In genomic region chr2:165953655-165954606, GRCh38 we compare ENCODE assay signal across 1 cellular context.
TF ChIP-seq lines count a peak whose summit lies in the region.

Gene TTC21B, minus strand, starts transcription at chr2:165953776. Its CDS starts 71 bp downstream, at chr2:165953705.

TF ChIP-seq in HepG2, 621 proteins besides CTCF, POLR2A, EP300 and RAD21 (continued from another document and continues in another):
- peak; percentile 86 for TF ChIP-seq ARID5B (CRISPR knock-in tag; IDR thresholded peaks at IDR 0.05)
- peak; percentile 59; the same call in 1 of the 2 replicates for TF ChIP-seq MIER2 (CRISPR knock-in tag; IDR thresholded peaks at IDR 0.05)
- TF ChIP-seq PHB2 (IDR thresholded peaks at IDR 0.05; ENCODE audit: partially characterized antibody), result no peak
- peak; percentile 82 for TF ChIP-seq PTBP1 (IDR thresholded peaks at IDR 0.05; ENCODE audit: low read depth, low read length, poor library complexity, severe bottlenecking)
- no peak for TF ChIP-seq KDM1A (CRISPR knock-in tag; IDR thresholded peaks at IDR 0.05)
- TF ChIP-seq ZBTB21 (CRISPR knock-in tag; IDR thresholded peaks at IDR 0.05), result no peak
- TF ChIP-seq NFATC3 (CRISPR knock-in tag; IDR thresholded peaks at IDR 0.05), result no peak; the same call in 1 of the 2 replicates
- no peak for TF ChIP-seq ZFP36 (IDR thresholded peaks at IDR 0.05; ENCODE audit: borderline replicate concordance, low read depth, low read length, partially characterized antibody)
- peak; percentile 45; the same call in 1 of the 2 replicates for TF ChIP-seq ZNF24 (IDR thresholded peaks at IDR 0.05)
- TF ChIP-seq BCL3 (CRISPR knock-in tag; IDR thresholded peaks at IDR 0.05), result peak; percentile 84; the same call in 1 of the 2 replicates
- no peak for TF ChIP-seq ZNF260 (CRISPR knock-in tag; IDR thresholded peaks at IDR 0.05; ENCODE audit: borderline replicate concordance, low read depth)
- TF ChIP-seq, protein P1, sequence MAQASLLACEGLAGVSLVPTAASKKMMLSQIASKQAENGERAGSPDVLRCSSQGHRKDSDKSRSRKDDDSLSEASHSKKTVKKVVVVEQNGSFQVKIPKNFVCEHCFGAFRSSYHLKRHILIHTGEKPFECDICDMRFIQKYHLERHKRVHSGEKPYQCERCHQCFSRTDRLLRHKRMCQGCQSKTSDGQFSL (CRISPR knock-in tag; IDR thresholded peaks at IDR 0.05), result 0 out of 2 replicates have a peak, but pooled peaks have one; percentile 70
- TF ChIP-seq ZC3H4 (CRISPR knock-in tag; IDR thresholded peaks at IDR 0.05; ENCODE audit: borderline replicate concordance), result peak; percentile 80
- peak; percentile 63 for TF ChIP-seq ELF1 (CRISPR knock-in tag; IDR thresholded peaks at IDR 0.05)
- TF ChIP-seq TBX3 (IDR thresholded peaks at IDR 0.05; ENCODE audit: borderline replicate concordance), result peak; percentile 60; the same call in 1 of the 2 replicates
- TF ChIP-seq AHR (CRISPR knock-in tag; IDR thresholded peaks at IDR 0.05), result peak; percentile 17; the same call in 1 of the 2 replicates
- no peak for TF ChIP-seq ZNF550 (CRISPR knock-in tag; IDR thresholded peaks at IDR 0.05; ENCODE audit: borderline replicate concordance)
- TF ChIP-seq JUND (CRISPR knock-in tag; IDR thresholded peaks at IDR 0.05), result peak; percentile 20; the same call in 1 of the 2 replicates
- TF ChIP-seq, protein P2, sequence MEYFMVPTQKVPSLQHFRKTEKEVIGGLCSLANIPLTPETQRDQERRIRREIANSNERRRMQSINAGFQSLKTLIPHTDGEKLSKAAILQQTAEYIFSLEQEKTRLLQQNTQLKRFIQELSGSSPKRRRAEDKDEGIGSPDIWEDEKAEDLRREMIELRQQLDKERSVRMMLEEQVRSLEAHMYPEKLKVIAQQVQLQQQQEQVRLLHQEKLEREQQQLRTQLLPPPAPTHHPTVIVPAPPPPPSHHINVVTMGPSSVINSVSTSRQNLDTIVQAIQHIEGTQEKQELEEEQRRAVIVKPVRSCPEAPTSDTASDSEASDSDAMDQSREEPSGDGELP (IDR thresholded peaks at IDR 0.05; ENCODE audit: borderline replicate concordance, low read depth), result peak; percentile 67; the same call in 1 of the 2 replicates
- TF ChIP-seq PHF20 (CRISPR knock-in tag; IDR thresholded peaks at IDR 0.05), result peak; percentile 68
- peak; percentile 67 for TF ChIP-seq ZSCAN22 (CRISPR knock-in tag; IDR thresholded peaks at IDR 0.05)
- TF ChIP-seq CREB1 (IDR thresholded peaks at IDR 0.05), result peak; percentile 40; the same call in 1 of the 2 replicates
- peak; percentile 85 for TF ChIP-seq CREB1 (CRISPR knock-in tag; IDR thresholded peaks at IDR 0.05)
- TF ChIP-seq REXO4 (CRISPR knock-in tag; IDR thresholded peaks at IDR 0.05; ENCODE audit: borderline replicate concordance), result no peak
- TF ChIP-seq LCORL (IDR thresholded peaks at IDR 0.05), result no peak
- TF ChIP-seq LCORL (CRISPR knock-in tag; IDR thresholded peaks at IDR 0.05), result no peak; the same call in 1 of the 2 replicates
- TF ChIP-seq, protein P3, sequence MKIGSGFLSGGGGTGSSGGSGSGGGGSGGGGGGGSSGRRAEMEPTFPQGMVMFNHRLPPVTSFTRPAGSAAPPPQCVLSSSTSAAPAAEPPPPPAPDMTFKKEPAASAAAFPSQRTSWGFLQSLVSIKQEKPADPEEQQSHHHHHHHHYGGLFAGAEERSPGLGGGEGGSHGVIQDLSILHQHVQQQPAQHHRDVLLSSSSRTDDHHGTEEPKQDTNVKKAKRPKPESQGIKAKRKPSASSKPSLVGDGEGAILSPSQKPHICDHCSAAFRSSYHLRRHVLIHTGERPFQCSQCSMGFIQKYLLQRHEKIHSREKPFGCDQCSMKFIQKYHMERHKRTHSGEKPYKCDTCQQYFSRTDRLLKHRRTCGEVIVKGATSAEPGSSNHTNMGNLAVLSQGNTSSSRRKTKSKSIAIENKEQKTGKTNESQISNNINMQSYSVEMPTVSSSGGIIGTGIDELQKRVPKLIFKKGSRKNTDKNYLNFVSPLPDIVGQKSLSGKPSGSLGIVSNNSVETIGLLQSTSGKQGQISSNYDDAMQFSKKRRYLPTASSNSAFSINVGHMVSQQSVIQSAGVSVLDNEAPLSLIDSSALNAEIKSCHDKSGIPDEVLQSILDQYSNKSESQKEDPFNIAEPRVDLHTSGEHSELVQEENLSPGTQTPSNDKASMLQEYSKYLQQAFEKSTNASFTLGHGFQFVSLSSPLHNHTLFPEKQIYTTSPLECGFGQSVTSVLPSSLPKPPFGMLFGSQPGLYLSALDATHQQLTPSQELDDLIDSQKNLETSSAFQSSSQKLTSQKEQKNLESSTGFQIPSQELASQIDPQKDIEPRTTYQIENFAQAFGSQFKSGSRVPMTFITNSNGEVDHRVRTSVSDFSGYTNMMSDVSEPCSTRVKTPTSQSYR (CRISPR knock-in tag; IDR thresholded peaks at IDR 0.05; ENCODE audit: borderline replicate concordance), result no peak; the same call in 1 of the 2 replicates
- peak; percentile 68 for TF ChIP-seq ZNF777 (CRISPR knock-in tag; IDR thresholded peaks at IDR 0.05)
- TF ChIP-seq SIX1 (CRISPR knock-in tag; IDR thresholded peaks at IDR 0.05; ENCODE audit: borderline replicate concordance), result no peak
- TF ChIP-seq, protein P4, sequence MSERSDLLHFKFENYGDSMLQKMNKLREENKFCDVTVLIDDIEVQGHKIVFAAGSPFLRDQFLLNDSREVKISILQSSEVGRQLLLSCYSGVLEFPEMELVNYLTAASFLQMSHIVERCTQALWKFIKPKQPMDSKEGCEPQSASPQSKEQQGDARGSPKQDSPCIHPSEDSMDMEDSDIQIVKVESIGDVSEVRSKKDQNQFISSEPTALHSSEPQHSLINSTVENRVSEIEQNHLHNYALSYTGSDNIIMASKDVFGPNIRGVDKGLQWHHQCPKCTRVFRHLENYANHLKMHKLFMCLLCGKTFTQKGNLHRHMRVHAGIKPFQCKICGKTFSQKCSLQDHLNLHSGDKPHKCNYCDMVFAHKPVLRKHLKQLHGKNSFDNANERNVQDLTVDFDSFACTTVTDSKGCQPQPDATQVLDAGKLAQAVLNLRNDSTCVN (CRISPR knock-in tag; IDR thresholded peaks at IDR 0.05; ENCODE audit: borderline replicate concordance), result peak; percentile 44
- peak; percentile 47 for TF ChIP-seq ZNF430 (CRISPR knock-in tag; IDR thresholded peaks at IDR 0.05)
- TF ChIP-seq ZNF776 (CRISPR knock-in tag; IDR thresholded peaks at IDR 0.05), result peak; percentile 68
- TF ChIP-seq ZNF891 (CRISPR knock-in tag; IDR thresholded peaks at IDR 0.05), result peak; percentile 85
- peak; percentile 89 for TF ChIP-seq ISL2 (CRISPR knock-in tag; IDR thresholded peaks at IDR 0.05)
- TF ChIP-seq NR2F6 (IDR thresholded peaks at IDR 0.05), result 0 out of 2 replicates have a peak, but pooled peaks have one; percentile 49
- TF ChIP-seq NR2F6 (CRISPR knock-in tag; IDR thresholded peaks at IDR 0.05), result peak; percentile 52; the same call in 1 of the 2 replicates
- peak; percentile 48; the same call in 1 of the 2 replicates for TF ChIP-seq MAZ (IDR thresholded peaks at IDR 0.05; ENCODE audit: borderline replicate concordance, low read depth, low read length)
- TF ChIP-seq MAZ (CRISPR knock-in tag; IDR thresholded peaks at IDR 0.05; ENCODE audit: low read depth), result peak; percentile 73; the same call in 1 of the 2 replicates
- peak; percentile 75 for TF ChIP-seq XRCC5 (optimal IDR thresholded peaks at IDR 0.05; ENCODE audit: low read length)
- TF ChIP-seq ZNF3 (CRISPR knock-in tag; IDR thresholded peaks at IDR 0.05), result peak; percentile 85
- peak; percentile 71; the same call in 1 of the 2 replicates for TF ChIP-seq ZNF841 (CRISPR knock-in tag; IDR thresholded peaks at IDR 0.05; ENCODE audit: borderline replicate concordance)
- TF ChIP-seq NFAT5 (CRISPR knock-in tag; IDR thresholded peaks at IDR 0.05), result no peak; the same call in 1 of the 2 replicates
- no peak for TF ChIP-seq ZNF660 (CRISPR knock-in tag; IDR thresholded peaks at IDR 0.05; ENCODE audit: borderline replicate concordance, low read depth)
- TF ChIP-seq ZNF556 (CRISPR knock-in tag; IDR thresholded peaks at IDR 0.05; ENCODE audit: borderline replicate concordance), result peak; percentile 88
- peak; percentile 45 for TF ChIP-seq ZNF781 (CRISPR knock-in tag; IDR thresholded peaks at IDR 0.05; ENCODE audit: borderline replicate concordance, not compliant biosample characterization)
- TF ChIP-seq, protein P5, sequence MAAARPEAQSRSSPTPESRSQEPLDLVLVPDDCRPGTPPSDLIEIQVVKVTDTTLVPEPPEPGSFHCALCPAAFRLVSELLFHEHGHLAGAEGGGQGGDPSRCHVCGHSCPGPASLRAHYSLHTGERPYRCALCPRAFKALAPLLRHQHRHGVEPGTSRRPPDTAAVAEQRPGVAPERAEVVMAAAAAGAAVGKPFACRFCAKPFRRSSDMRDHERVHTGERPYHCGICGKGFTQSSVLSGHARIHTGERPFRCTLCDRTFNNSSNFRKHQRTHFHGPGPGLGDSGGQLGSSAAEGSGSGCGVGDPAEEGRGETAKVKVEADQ (CRISPR knock-in tag; IDR thresholded peaks at IDR 0.05; ENCODE audit: borderline replicate concordance), result peak; percentile 86; the same call in 1 of the 2 replicates
- TF ChIP-seq ZNF569 (CRISPR knock-in tag; IDR thresholded peaks at IDR 0.05; ENCODE audit: borderline replicate concordance), result no peak
- peak; percentile 88 for TF ChIP-seq RBFOX2 (IDR thresholded peaks at IDR 0.05; ENCODE audit: low read depth, low read length)
- peak; percentile 33; the same call in 1 of the 2 replicates for TF ChIP-seq RELA (CRISPR knock-in tag; IDR thresholded peaks at IDR 0.05)
- TF ChIP-seq TBX2 (CRISPR knock-in tag; IDR thresholded peaks at IDR 0.05; ENCODE audit: borderline replicate concordance), result peak; percentile 92
- peak; percentile 71 for TF ChIP-seq CEBPG (CRISPR knock-in tag; IDR thresholded peaks at IDR 0.05)
- 0 out of 2 replicates have a peak, but pooled peaks have one; percentile 27 for TF ChIP-seq IRX3 (CRISPR knock-in tag; IDR thresholded peaks at IDR 0.05; ENCODE audit: borderline replicate concordance, low read depth)
- 0 out of 2 replicates have a peak, but pooled peaks have one; percentile 54 for TF ChIP-seq ATF1 (CRISPR knock-in tag; IDR thresholded peaks at IDR 0.05)
